Comparison of ENCODE assay signal across 11 cellular contexts in the genomic region with DNA sequence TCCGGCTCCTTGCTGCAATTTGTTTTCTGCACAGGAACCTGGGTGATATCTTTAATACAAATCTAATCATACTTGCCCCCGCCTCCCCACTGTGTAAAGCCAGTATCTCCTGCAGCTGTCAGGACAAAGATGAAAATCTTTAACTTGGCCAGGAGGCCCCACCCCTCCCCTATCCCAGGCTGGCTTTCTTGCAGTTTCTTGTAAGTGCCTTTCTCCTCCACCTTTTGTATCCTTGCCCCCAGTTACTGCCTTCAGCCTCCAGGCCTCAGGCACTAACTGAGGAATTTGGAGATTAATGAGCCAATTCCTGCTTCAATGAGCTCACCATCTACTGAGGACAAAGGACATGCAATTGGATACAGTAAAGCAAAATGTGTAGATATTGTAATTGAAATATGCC. TPM values are rescaled to one million over a fixed set of nuclear protein-coding genes. Genes with fewer than 3 reads are reported as not detected.
A peak's percentile ranks its signal among the peaks of the same experiment; 100 is the strongest.
DNase-seq lines count a peak whose midpoint lies in the region; ATAC-seq, FAIRE-seq and TF ChIP-seq lines count a peak whose summit lies in the region.
"Had no signal": no experiment of that assay in that cellular context is flagged by ENCODE, and none has a peak within 500 bp of the region (broad histone marks: within the 10 kb centered on the region; RNA-seq: fewer than 3 reads in every experiment).

No MANE protein-coding gene starts in this region.

- no peak for TF ChIP-seq POLR2A in sigmoid colon (IDR thresholded peaks at IDR 0.05)

- no peaks in the 10 kb centered on the region for H3K4me1 ChIP-seq in sigmoid colon
- H3K4me1 ChIP-seq: breast epithelium had no signal

- H3K36me3 Mint-ChIP-seq in activated T-cell treated with anti-CD3 and anti-CD28 coated beads, Interleukin-2, amount 50 U/mL, for 72 hours (ENCODE audit: insufficient read depth in 2 of 2), result peaks cover 2 to 6% of the 10 kb centered on the region in 2 donors

- H3K9me3 ChIP-seq in SU-DHL-6 (ENCODE audit: insufficient read depth, low read length) (no peaks in the 10 kb centered on the region), sigmoid colon (no peaks in the 10 kb centered on the region)
- H3K9me3 ChIP-seq: breast epithelium had no signal

- H3K9me2 ChIP-seq in SU-DHL-6 (replicated peaks; ENCODE audit: insufficient read depth, low read length), result no peaks in the 10 kb centered on the region

- H4K20me1 ChIP-seq in SU-DHL-6 (ENCODE audit: low read depth, low read length), result no peaks in the 10 kb centered on the region

- peak overlapping the region; percentile 86 for H3K9ac ChIP-seq in SU-DHL-6 (ENCODE audit: low read length)

- peaks cover 88% of the 10 kb centered on the region for H3F3A ChIP-seq in SU-DHL-6 (ENCODE audit: insufficient read depth)

- H3K27ac Mint-ChIP-seq in activated T-cell treated with anti-CD3 and anti-CD28 coated beads, Interleukin-2, amount 50 U/mL, for 72 hours, result peak overlapping the region; percentile 85
- H3K27ac Mint-ChIP-seq in stimulated activated naive CD8-positive, alpha-beta T cell treated with anti-CD3 and anti-CD28 coated beads, Interleukin-15, amount 100 ng/mL, for 72 hours, result peak overlapping the region in 1 of 2 donors; percentile 79

- intact Hi-C loops in sigmoid colon (cut with DNase I), result no loop called here

- no peak for TF ChIP-seq EP300 in sigmoid colon (IDR thresholded peaks at IDR 0.05)

- ATAC-seq in activated T-cell treated with anti-CD3 and anti-CD28 coated beads, Interleukin-2, amount 50 U/mL, for 72 hours (replicated peaks in 1 of 2), result no peak
- ATAC-seq in stimulated activated naive CD8-positive, alpha-beta T cell treated with anti-CD3 and anti-CD28 coated beads, Interleukin-15, amount 100 ng/mL, for 72 hours, result no peak

- no peaks in the 10 kb centered on the region for H3K9me3 Mint-ChIP-seq in activated T-cell treated with anti-CD3 and anti-CD28 coated beads, Interleukin-2, amount 50 U/mL, for 72 hours
- no peaks in the 10 kb centered on the region for H3K9me3 Mint-ChIP-seq in stimulated activated naive CD8-positive, alpha-beta T cell treated with anti-CD3 and anti-CD28 coated beads, Interleukin-15, amount 100 ng/mL, for 72 hours

- H3K27me3 ChIP-seq in SU-DHL-6 (ENCODE audit: low read length) (no peaks in the 10 kb centered on the region), sigmoid colon (no peaks in the 10 kb centered on the region)
- H3K27me3 ChIP-seq: breast epithelium had no signal

- H3K4me1 Mint-ChIP-seq in activated T-cell treated with anti-CD3 and anti-CD28 coated beads, Interleukin-2, amount 50 U/mL, for 72 hours (ENCODE audit: low read depth), result peaks cover 63% of the 10 kb centered on the region
- H3K4me1 Mint-ChIP-seq in stimulated activated naive CD8-positive, alpha-beta T cell treated with anti-CD3 and anti-CD28 coated beads, Interleukin-15, amount 100 ng/mL, for 72 hours, result peaks cover 68% of the 10 kb centered on the region

- FAIRE-seq in frontal cortex (lab: Jason Lieb, UNC), result no peak

- no peak for DNase-seq in activated T-cell treated with anti-CD3 and anti-CD28 coated beads, Interleukin-2, amount 50 U/mL, for 72 hours
- no peak for DNase-seq in activated T-cell treated with anti-CD3 and anti-CD28 coated beads for 4 hours
- peak; percentile 54 for DNase-seq in iPS DF 19.7 (ENCODE audit: low read depth, low spot score)
- no peak for DNase-seq in stimulated activated naive CD8-positive, alpha-beta T cell treated with anti-CD3 and anti-CD28 coated beads, Interleukin-15, amount 100 ng/mL, for 72 hours
- no peak for DNase-seq in activated effector memory CD4-positive, alpha-beta T cell treated with Interleukin-2 at 50 U/mL for 16 hours
- no peak for DNase-seq in sigmoid colon
- no peak for DNase-seq in frontal cortex (ENCODE audit: low spot score in 2 of 2)
- DNase-seq: hypothalamus had no signal

- H3K36me3 ChIP-seq in SU-DHL-6 (ENCODE audit: low read length) (peaks cover 52% of the 10 kb centered on the region), sigmoid colon (no peaks in the 10 kb centered on the region)
- H3K36me3 ChIP-seq: breast epithelium had no signal

- H3K27me3 Mint-ChIP-seq in activated T-cell treated with anti-CD3 and anti-CD28 coated beads, Interleukin-2, amount 50 U/mL, for 72 hours (ENCODE audit: low read depth), result no peaks in the 10 kb centered on the region
- no peaks in the 10 kb centered on the region for H3K27me3 Mint-ChIP-seq in stimulated activated naive CD8-positive, alpha-beta T cell treated with anti-CD3 and anti-CD28 coated beads, Interleukin-15, amount 100 ng/mL, for 72 hours

- H3K79me2 ChIP-seq in SU-DHL-6 (ENCODE audit: insufficient read depth, low read length), result peaks cover 60% of the 10 kb centered on the region

- H3K4me3 ChIP-seq in SU-DHL-6 (ENCODE audit: insufficient read depth, low read length, poor library complexity, severe bottlenecking), result peak overlapping the region; percentile 46
- no peak overlapping the region for H3K4me3 ChIP-seq in sigmoid colon
- H3K4me3 ChIP-seq: breast epithelium had no signal

- peak overlapping the region; percentile 95 for H3K4me2 ChIP-seq in SU-DHL-6 (ENCODE audit: low read depth, low read length, poor library complexity, severe bottlenecking)

- H2AFZ ChIP-seq in SU-DHL-6 (ENCODE audit: low read depth, low read length, severe bottlenecking), result no peak overlapping the region

- H3K27ac ChIP-seq in SU-DHL-6 (ENCODE audit: low read depth, low read length) (peak overlapping the region; percentile 94), sigmoid colon (no peak overlapping the region)
- H3K27ac ChIP-seq: breast epithelium had no signal

- H3K4me3 Mint-ChIP-seq in activated T-cell treated with anti-CD3 and anti-CD28 coated beads, Interleukin-2, amount 50 U/mL, for 72 hours, result peak overlapping the region; percentile 53 to 56
- H3K4me3 Mint-ChIP-seq in stimulated activated naive CD8-positive, alpha-beta T cell treated with anti-CD3 and anti-CD28 coated beads, Interleukin-15, amount 100 ng/mL, for 72 hours, result peak overlapping the region; percentile 67 to 75

- TF ChIP-seq CTCF in SU-DHL-6 (IDR thresholded peaks at IDR 0.05; ENCODE audit: insufficient read depth, low read length, poor library complexity, severe bottlenecking) (no peak), sigmoid colon (IDR thresholded peaks at IDR 0.05) (no peak)

- 47 to 57% methylated on average over 2 of the region's 2 CpGs for WGBS in sigmoid colon, 2 donors

RNA-seq across cellular contexts. Expression of a gene that starts 6.5 kb away (rescaled TPM):
- 10 to 100 TPM; 17.8 to 26.5 TPM for total RNA-seq in activated T-cell treated with anti-CD3 and anti-CD28 coated beads, Interleukin-2, amount 50 U/mL, for 72 hours
- total RNA-seq in sigmoid colon, result not detected
- polyA plus RNA-seq in sigmoid colon, result 1 to 10 TPM in 1 of 3 donors, under 1 TPM in 1, not detected in 1; 0.69 to 8.4 TPM
- not detected for total RNA-seq in frontal cortex
- polyA plus RNA-seq: BJ had no signal

RNA-seq across cellular contexts. Expression of a gene that starts 40.3 kb away (rescaled TPM):
- 1 to 10 TPM; 3.2 to 4.1 TPM for total RNA-seq in activated T-cell treated with anti-CD3 and anti-CD28 coated beads, Interleukin-2, amount 50 U/mL, for 72 hours
- total RNA-seq in sigmoid colon, result 1 to 10 TPM in 2 of 4 donors, under 1 TPM in 2; 0.36 to 2.2 (median 1.3) TPM
- polyA plus RNA-seq in sigmoid colon, result 10 to 100 TPM; 10.2 to 17.4 (median 12.5) TPM
- 0.41 TPM for total RNA-seq in frontal cortex

Comparison
In these comparisons a context has a peak if more than half of its experiments do, and no peak if none do; other contexts are left out.
1. RNA of a gene that starts 6.5 kb away (total RNA-seq): 17.8 to 26.5 TPM in activated T-cell treated with anti-CD3 and anti-CD28 coated beads, Interleukin-2, amount 50 U/mL, for 72 hours; not detected in sigmoid colon and not detected in frontal cortex (single experiment); every median in the first group is over 10 times any median in the second.